ENCODE assay signal across 26 cellular contexts in genomic region chr10:21600804-21601512, GRCh38.
A peak's percentile ranks its signal among the peaks of the same experiment; 100 is the strongest.
DNase-seq lines count a peak whose midpoint lies in the region; ATAC-seq, FAIRE-seq and TF ChIP-seq lines count a peak whose summit lies in the region.
"Had no signal": no experiment of that assay in that cellular context is flagged by ENCODE, and none has a peak within 500 bp of the region (broad histone marks: within the 10 kb centered on the region; RNA-seq: fewer than 3 reads in every experiment).

No MANE protein-coding gene starts in this region.

- WGBS in HepG2 (ENCODE audit: low lambda C conversion rate): 93% methylated on average over 1 of the region's 1 CpG
- WGBS in right lobe of liver (ENCODE audit: insufficient coverage, low coverage, low lambda C conversion rate, missing lambda C conversion rate): 100% methylated on average over 1 of the region's 1 CpG

- TF ChIP-seq EP300 in HepG2 (IDR thresholded peaks at IDR 0.05; ENCODE audit: low read depth in 2 of 2, low read length in 2 of 2) (no peak), HepG2 (CRISPR knock-in tag; IDR thresholded peaks at IDR 0.05; ENCODE audit: borderline replicate concordance) (no peak)

- DNase-seq in HepG2 (ENCODE audit: low spot score): peak; percentile 7
- no peak for DNase-seq in right lobe of liver
- DNase-seq in amniotic epithelial cell (ENCODE audit: low read depth): peak; percentile 22
- peak; percentile 31 for DNase-seq in fibroblast of the aortic adventitia (ENCODE audit: low read depth)
- DNase-seq in A172 (ENCODE audit: low spot score): no peak
- DNase-seq in CD1c-positive myeloid dendritic cell (ENCODE audit: extremely low spot score): no peak
- DNase-seq: activated CD4-positive, alpha-beta T cell treated with anti-CD3 and anti-CD28 coated beads for 1 hour; activated naive CD4-positive, alpha-beta T cell treated with Interleukin-2 at 50 U/mL for 16 hours; activated T-cell treated with anti-CD3 and anti-CD28 coated beads, Interleukin-2, amount 50 U/mL, for 48 hours; adrenal gland; cortex of kidney; DND-41; hypothalamus; left lung; NCI-H1436; NCI-H2107; NCI-H446; NCI-H774; T-cell had no signal

- peaks cover 34% of the 10 kb centered on the region for H3K36me3 Mint-ChIP-seq in stimulated activated memory B cell treated with anti-CD40 and anti-IgM and Interleukin-4, amounts not matched to agents 10 μg/mL and 1 μg/mL and 100 μg/mL, for 72 hours

- H2AFZ ChIP-seq in HepG2 (ENCODE audit: low read length): no peak overlapping the region

- H4K20me1 ChIP-seq in HepG2 (ENCODE audit: insufficient read depth, low read length): peaks cover 9% of the 10 kb centered on the region; the same call in 1 of the 2 replicates

- TF ChIP-seq CTCF in HepG2 (CRISPR knock-in tag; IDR thresholded peaks at IDR 0.05) (no peak), right lobe of liver (IDR thresholded peaks at IDR 0.05) (no peak), fibroblast of the aortic adventitia (IDR thresholded peaks at IDR 0.05; ENCODE audit: insufficient read depth, low read length) (no peak)

- TF ChIP-seq RAD21 in HepG2 (CRISPR knock-in tag; IDR thresholded peaks at IDR 0.05): no peak

- intact Hi-C loops in HepG2 (cut with micrococcal nuclease; ENCODE audit: unreplicated experiment): no loop called here
- intact Hi-C loops in right lobe of liver (cut with DNase I): no loop called here

- FAIRE-seq in HepG2 (lab: Jason Lieb, UNC): no peak
- FAIRE-seq: TTC549 had no signal

- no peaks in the 10 kb centered on the region for H3K9me3 ChIP-seq in HepG2 (ENCODE audit: low read length)
- no peaks in the 10 kb centered on the region for H3K9me3 ChIP-seq in right lobe of liver
- H3K9me3 ChIP-seq: adrenal gland, BLaER1, left lung, SJSA1 had no signal

- in situ Hi-C loops in HepG2 (cut with HindIII; ENCODE audit: extremely low pct_ligation_motif_present, low pct_unique_long_range_greater_than_20kb): no loop called here

- H3K36me3 ChIP-seq in HepG2 (replicated peaks in 1 of 2; ENCODE audit: control insufficient read depth in 1 of 2, insufficient read depth in 2 of 2, low read length in 2 of 2): peaks cover 5 to 20% of the 10 kb centered on the region in 2 experiments; a peak in 4 of 5 replicates
- H3K36me3 ChIP-seq in right lobe of liver: no peaks in the 10 kb centered on the region

- H3K27ac ChIP-seq in HepG2 (ENCODE audit: extremely low read length, insufficient read depth, low read length): no peak overlapping the region
- no peak overlapping the region for H3K27ac ChIP-seq in right lobe of liver
- H3K27ac ChIP-seq: adrenal gland, BLaER1, left lung, SJSA1, skin epidermis had no signal

- no peak overlapping the region for H3K9ac ChIP-seq in HepG2 (ENCODE audit: insufficient read depth, low read depth, low read length)
- H3K9ac ChIP-seq: BLaER1 had no signal

- peak overlapping the region; percentile 28 for H3K27ac Mint-ChIP-seq in stimulated activated memory B cell treated with anti-CD40 and anti-IgM and Interleukin-4, amounts not matched to agents 10 μg/mL and 1 μg/mL and 100 μg/mL, for 72 hours
- H3K27ac Mint-ChIP-seq: type B pancreatic cell had no signal

- no TSS peak for BruUV-seq in HepG2 (replicated peaks; lab: Mats Ljungman, UMichigan)

- TF ChIP-seq POLR2A in HepG2 (IDR thresholded peaks at IDR 0.05; ENCODE audit: insufficient read depth in 1 of 2, low read depth in 2 of 2, low read length in 2 of 2) (no peak), right lobe of liver (IDR thresholded peaks at IDR 0.05) (no peak)

- CTCF ChIA-PET in HepG2 (lab: Yijun Ruan, JAX; ENCODE audit: low intra/inter-chr PET ratio, low total read pairs): no interaction called here

- POLR2A ChIA-PET in HepG2 (lab: Yijun Ruan, JAX): no interaction called here

- ATAC-seq in HepG2 (no peak; the same call in 2 of the 3 replicates), right lobe of liver (no peak), HG02870 (IDR thresholded peaks at IDR 0.05; ENCODE audit: unreplicated experiment) (no peak)
- ATAC-seq in stimulated activated memory B cell treated with anti-CD40 and anti-IgM and Interleukin-4, amounts not matched to agents 10 μg/mL and 1 μg/mL and 100 μg/mL, for 72 hours: no peak
- ATAC-seq: left lung, T-cell had no signal

- no peak overlapping the region for H3K4me2 ChIP-seq in HepG2 (ENCODE audit: low read depth, low read length)
- H3K4me2 ChIP-seq: BLaER1 had no signal

- H3K79me2 ChIP-seq in HepG2 (ENCODE audit: insufficient read depth, low read length): peaks cover 47% of the 10 kb centered on the region

- no peaks in the 10 kb centered on the region for H3K27me3 Mint-ChIP-seq in stimulated activated memory B cell treated with anti-CD40 and anti-IgM and Interleukin-4, amounts not matched to agents 10 μg/mL and 1 μg/mL and 100 μg/mL, for 72 hours
- H3K27me3 Mint-ChIP-seq: T-cell, type B pancreatic cell had no signal

- H3K27me3 ChIP-seq in HepG2 (ENCODE audit: control insufficient read depth in 1 of 2, insufficient read depth in 2 of 2, low read length in 2 of 2) (no peaks in the 10 kb centered on the region), right lobe of liver (no peaks in the 10 kb centered on the region)
- H3K27me3 ChIP-seq: adrenal gland, BLaER1, left lung, SJSA1 had no signal

- H3K4me1 ChIP-seq in HepG2 (ENCODE audit: insufficient read depth, low read length) (peaks cover 19% of the 10 kb centered on the region), right lobe of liver (peaks cover 0 to 6% (median 0%) of the 10 kb centered on the region in 4 donors)
- H3K4me1 ChIP-seq: BLaER1, left lung had no signal

- no peak overlapping the region for H3K4me3 Mint-ChIP-seq in stimulated activated memory B cell treated with anti-CD40 and anti-IgM and Interleukin-4, amounts not matched to agents 10 μg/mL and 1 μg/mL and 100 μg/mL, for 72 hours
- H3K4me3 Mint-ChIP-seq: T-cell, type B pancreatic cell had no signal

- no peaks in the 10 kb centered on the region for H3K9me3 Mint-ChIP-seq in stimulated activated memory B cell treated with anti-CD40 and anti-IgM and Interleukin-4, amounts not matched to agents 10 μg/mL and 1 μg/mL and 100 μg/mL, for 72 hours
- H3K9me3 Mint-ChIP-seq: T-cell, type B pancreatic cell had no signal

- H3K4me1 Mint-ChIP-seq in stimulated activated memory B cell treated with anti-CD40 and anti-IgM and Interleukin-4, amounts not matched to agents 10 μg/mL and 1 μg/mL and 100 μg/mL, for 72 hours: peaks cover 34% of the 10 kb centered on the region

- H3K4me3 ChIP-seq in HepG2 (replicated peaks in 1 of 3; ENCODE audit: insufficient read depth in 1 of 3, low read depth in 2 of 3, low read length in 3 of 3) (no peak overlapping the region), right lobe of liver (no peak overlapping the region), fibroblast of the aortic adventitia (ENCODE audit: low read depth, low read length) (no peak overlapping the region)
- H3K4me3 ChIP-seq: adrenal gland, BLaER1, left lung, SJSA1, skin epidermis had no signal

TF ChIP-seq in HepG2, 621 proteins besides CTCF, POLR2A, EP300 and RAD21:
- TF ChIP-seq ZNF556 (CRISPR knock-in tag; IDR thresholded peaks at IDR 0.05; ENCODE audit: borderline replicate concordance) (no peak), TBX2 (CRISPR knock-in tag; IDR thresholded peaks at IDR 0.05; ENCODE audit: borderline replicate concordance) (0 out of 2 replicates have a peak, but pooled peaks have one; percentile 18), SOX13 (IDR thresholded peaks at IDR 0.05) (no peak), SOX13 (CRISPR knock-in tag; conservative IDR thresholded peaks at IDR 0.05 in 1 of 2, IDR thresholded peaks at IDR 0.05 in 1 of 2) (peak in 1 of 2 experiments; percentile 16; a peak in 1 of 4 replicates)
TF ChIP-seq in HepG2: peak in this region for 2.

Comparison
In these comparisons a context has a peak if more than half of its experiments do, and no peak if none do; other contexts are left out.
1. DNase-seq: peak in HepG2 (single experiment), amniotic epithelial cell (single experiment) and fibroblast of the aortic adventitia (single experiment); none in right lobe of liver (0 of 3), A172 (single experiment) and CD1c-positive myeloid dendritic cell (single experiment).